13 cellular contexts compared by ENCODE assay signal in genomic region chr14:21100931-21101330, GRCh38. TPM values are rescaled to one million over a fixed set of nuclear protein-coding genes. Genes with fewer than 3 reads are reported as not detected.
DNase-seq lines count a peak whose midpoint lies in the region; ATAC-seq and TF ChIP-seq lines count a peak whose summit lies in the region.
"Had no signal": no experiment of that assay in that cellular context is flagged by ENCODE, and none has a peak within 500 bp of the region (broad histone marks: within the 10 kb centered on the region; RNA-seq: fewer than 3 reads in every experiment).

TSS of gene TMEM253 (plus strand) at chr14:21101066. CDS start at chr14:21101344, 278 bp downstream.

- peak within 1 kb of the TSS; percentile 93 for H3K4me3 Mint-ChIP-seq in activated CD8-positive, alpha-beta T cell treated with anti-CD3 and anti-CD28 coated beads, Interleukin-2, amount 10 ng/mL, durations not matched to agents 7 days and 5 days
- no peak within 1 kb of the TSS for H3K4me3 Mint-ChIP-seq in activated CD8-positive, alpha-beta T cell treated with anti-CD3 and anti-CD28 coated beads for 36 hours
- H3K4me3 Mint-ChIP-seq in glutamatergic neuron (ENCODE audit: unreplicated experiment) = peak within 1 kb of the TSS; percentile 99
- H3K4me3 Mint-ChIP-seq in stimulated activated naive B cell treated with anti-CD40 and anti-IgM and Interleukin-4, amounts not matched to agents 10 μg/mL and 1 μg/mL and 100 μg/mL, for 72 hours = no peak within 1 kb of the TSS

- peak within 1 kb of the TSS; percentile 82 for H3K27ac ChIP-seq in RWPE2 (ENCODE audit: poor library complexity, severe bottlenecking)
- H3K27ac ChIP-seq in A673 (ENCODE audit: low read depth, low read length, poor library complexity, severe bottlenecking) = no peak within 1 kb of the TSS

- CTCF ChIA-PET in activated CD8-positive, alpha-beta T cell treated with anti-CD3 and anti-CD28 coated beads, Interleukin-2, amount 10 ng/mL, durations not matched to agents 7 days and 5 days (lab: Charles Lee) = interaction anchor here (1.5 to 10.7 kb wide), 6 partner anchors 7 to 130 kb away, joined by 3 to 225 read pairs (median 128); partner anchors contain the start of gene ARHGEF40
- CTCF ChIA-PET in activated CD8-positive, alpha-beta T cell treated with anti-CD3 and anti-CD28 coated beads for 36 hours (lab: Charles Lee) = interaction anchor here (0.8 to 13.2 kb wide), 7 partner anchors 7 to 130 kb away, joined by 3 to 267 read pairs (median 105); no protein-coding TSS in a partner anchor
- CTCF ChIA-PET in A673 (lab: Charles Lee) = interaction anchor here (1.4 to 2.9 kb wide), 3 partner anchors 9 to 86 kb away, joined by 3 to 8 read pairs (median 4); no protein-coding TSS in a partner anchor

- H3K9me3 Mint-ChIP-seq in activated CD8-positive, alpha-beta T cell treated with anti-CD3 and anti-CD28 coated beads, Interleukin-2, amount 10 ng/mL, durations not matched to agents 7 days and 5 days (ENCODE audit: insufficient read depth) = no peaks in the 10 kb centered on the region
- H3K9me3 Mint-ChIP-seq in activated CD8-positive, alpha-beta T cell treated with anti-CD3 and anti-CD28 coated beads for 36 hours = no peaks in the 10 kb centered on the region
- H3K9me3 Mint-ChIP-seq in glutamatergic neuron (ENCODE audit: unreplicated experiment) = peaks cover 27% of the 10 kb centered on the region
- no peaks in the 10 kb centered on the region for H3K9me3 Mint-ChIP-seq in stimulated activated naive B cell treated with anti-CD40 and anti-IgM and Interleukin-4, amounts not matched to agents 10 μg/mL and 1 μg/mL and 100 μg/mL, for 72 hours
- H3K9me3 Mint-ChIP-seq: activated naive CD4-positive, alpha-beta T cell treated with anti-CD3 and anti-CD28 coated beads, Interleukin-2, amount 50 U/mL, for 24 hours had no signal

- no peak for TF ChIP-seq CTCF in activated CD8-positive, alpha-beta T cell treated with anti-CD3 and anti-CD28 coated beads for 36 hours (IDR thresholded peaks at IDR 0.05)
- no peak for TF ChIP-seq CTCF in RWPE2 (IDR thresholded peaks at IDR 0.05; ENCODE audit: poor library complexity, severe bottlenecking)
- TF ChIP-seq CTCF in glutamatergic neuron (IDR thresholded peaks at IDR 0.05; ENCODE audit: partially characterized antibody, unreplicated experiment) = no peak
- TF ChIP-seq CTCF in A673 (conservative IDR thresholded peaks at IDR 0.05; ENCODE audit: low read depth, low read length) = no peak

- in situ Hi-C loops in HAP-1 (cut with MboI; ENCODE audit: low sequenced_read_pairs) = loop anchor here (5.0 kb wide), 1 partner anchor 79 kb away; no protein-coding TSS in a partner anchor

- BruUV-seq in A673 (replicated peaks; lab: Mats Ljungman, UMichigan) = no TSS peak

- H3K27ac Mint-ChIP-seq in activated CD8-positive, alpha-beta T cell treated with anti-CD3 and anti-CD28 coated beads, Interleukin-2, amount 10 ng/mL, durations not matched to agents 7 days and 5 days = no peak within 1 kb of the TSS
- H3K27ac Mint-ChIP-seq in activated CD8-positive, alpha-beta T cell treated with anti-CD3 and anti-CD28 coated beads for 36 hours = no peak within 1 kb of the TSS
- H3K27ac Mint-ChIP-seq in glutamatergic neuron (ENCODE audit: unreplicated experiment) = peak within 1 kb of the TSS; percentile 91
- peak within 1 kb of the TSS; percentile 21 for H3K27ac Mint-ChIP-seq in stimulated activated naive B cell treated with anti-CD40 and anti-IgM and Interleukin-4, amounts not matched to agents 10 μg/mL and 1 μg/mL and 100 μg/mL, for 72 hours

- H3K4me1 ChIP-seq in RWPE2 (ENCODE audit: insufficient read depth, poor library complexity, severe bottlenecking) (peaks cover 31% of the 10 kb centered on the region), A673 (ENCODE audit: insufficient read depth, low read length, poor library complexity, severe bottlenecking) (peaks cover 35% of the 10 kb centered on the region), HAP-1 (peaks cover 34% of the 10 kb centered on the region)

- H3K36me3 ChIP-seq in RWPE2 (ENCODE audit: low read depth) = no peaks in the 10 kb centered on the region
- no peaks in the 10 kb centered on the region for H3K36me3 ChIP-seq in A673 (ENCODE audit: insufficient read depth, low read length, poor library complexity, severe bottlenecking)
- no peaks in the 10 kb centered on the region for H3K36me3 ChIP-seq in HAP-1 (replicated peaks)
- H3K36me3 ChIP-seq: heart left ventricle had no signal

- POLR2A ChIA-PET in activated CD8-positive, alpha-beta T cell treated with anti-CD3 and anti-CD28 coated beads, Interleukin-2, amount 10 ng/mL, durations not matched to agents 7 days and 5 days (lab: Charles Lee) = no interaction called here
- POLR2A ChIA-PET in activated CD8-positive, alpha-beta T cell treated with anti-CD3 and anti-CD28 coated beads for 36 hours (lab: Charles Lee) = interaction anchor here (1.0 to 4.7 kb wide), 3 partner anchors 8 to 645 kb away, joined by 3 to 30 read pairs (median 7); partner anchors contain the start of gene APEX1
- POLR2A ChIA-PET in A673 (lab: Charles Lee; ENCODE audit: low non-redundant PET) = no interaction called here

- no peak for DNase-seq in activated CD8-positive, alpha-beta T cell treated with anti-CD3 and anti-CD28 coated beads, Interleukin-2, amount 10 ng/mL, durations not matched to agents 7 days and 5 days
- DNase-seq in activated CD8-positive, alpha-beta T cell treated with anti-CD3 and anti-CD28 coated beads for 36 hours = no peak
- DNase-seq in RWPE2 (ENCODE audit: low spot score) = no peak
- DNase-seq in glutamatergic neuron = no peak
- DNase-seq in stimulated activated naive B cell treated with anti-CD40 and anti-IgM and Interleukin-4, amounts not matched to agents 10 μg/mL and 1 μg/mL and 100 μg/mL, for 72 hours = no peak
- no peak for DNase-seq in NCI-H1417 (lab: John Stamatoyannopoulos, UW)
- DNase-seq in A673 (ENCODE audit: low spot score) = no peak
- no peak for DNase-seq in HAP-1 (ENCODE audit: low spot score in 2 of 2)
- DNase-seq: activated CD4-positive, CD25-positive, alpha-beta regulatory T cell; effector CD8-positive, alpha-beta T cell; GDM1; heart left ventricle had no signal

- H3K27me3 Mint-ChIP-seq in activated CD8-positive, alpha-beta T cell treated with anti-CD3 and anti-CD28 coated beads, Interleukin-2, amount 10 ng/mL, durations not matched to agents 7 days and 5 days (ENCODE audit: low read depth) = peaks cover 33% of the 10 kb centered on the region
- no peaks in the 10 kb centered on the region for H3K27me3 Mint-ChIP-seq in activated CD8-positive, alpha-beta T cell treated with anti-CD3 and anti-CD28 coated beads for 36 hours
- peaks cover 22% of the 10 kb centered on the region for H3K27me3 Mint-ChIP-seq in glutamatergic neuron (ENCODE audit: unreplicated experiment)
- H3K27me3 Mint-ChIP-seq in stimulated activated naive B cell treated with anti-CD40 and anti-IgM and Interleukin-4, amounts not matched to agents 10 μg/mL and 1 μg/mL and 100 μg/mL, for 72 hours = peaks cover 7 to 25% of the 10 kb centered on the region in 2 donors
- H3K27me3 Mint-ChIP-seq: activated naive CD4-positive, alpha-beta T cell treated with anti-CD3 and anti-CD28 coated beads, Interleukin-2, amount 50 U/mL, for 24 hours had no signal

- H3K27me3 ChIP-seq in RWPE2 (ENCODE audit: insufficient read depth, poor library complexity, severe bottlenecking) (no peaks in the 10 kb centered on the region), A673 (replicated peaks; ENCODE audit: insufficient read depth, low read depth, low read length, poor library complexity) (no peaks in the 10 kb centered on the region), HAP-1 (ENCODE audit: low read depth) (no peaks in the 10 kb centered on the region)
- H3K27me3 ChIP-seq: heart left ventricle had no signal

- no peaks in the 10 kb centered on the region for H3K9me3 ChIP-seq in RWPE2 (ENCODE audit: severe bottlenecking)
- H3K9me3 ChIP-seq in A673 (ENCODE audit: low read depth, low read length, poor library complexity, severe bottlenecking) = no peaks in the 10 kb centered on the region
- no peaks in the 10 kb centered on the region for H3K9me3 ChIP-seq in HAP-1
- H3K9me3 ChIP-seq: heart left ventricle had no signal

- H3K4me1 Mint-ChIP-seq in activated CD8-positive, alpha-beta T cell treated with anti-CD3 and anti-CD28 coated beads, Interleukin-2, amount 10 ng/mL, durations not matched to agents 7 days and 5 days (ENCODE audit: low read depth) = peaks cover 38% of the 10 kb centered on the region
- H3K4me1 Mint-ChIP-seq in activated CD8-positive, alpha-beta T cell treated with anti-CD3 and anti-CD28 coated beads for 36 hours (ENCODE audit: low read depth) = peaks cover 36% of the 10 kb centered on the region
- H3K4me1 Mint-ChIP-seq in glutamatergic neuron (ENCODE audit: low read depth, unreplicated experiment) = peaks cover 37% of the 10 kb centered on the region
- H3K4me1 Mint-ChIP-seq in stimulated activated naive B cell treated with anti-CD40 and anti-IgM and Interleukin-4, amounts not matched to agents 10 μg/mL and 1 μg/mL and 100 μg/mL, for 72 hours = peaks cover 25 to 38% of the 10 kb centered on the region in 2 donors

- intact Hi-C loops in activated CD8-positive, alpha-beta T cell treated with anti-CD3 and anti-CD28 coated beads for 36 hours (cut with micrococcal nuclease) = no loop called here
- intact Hi-C loops in A673 (cut with micrococcal nuclease; ENCODE audit: unreplicated experiment) = no loop called here

- H3K36me3 Mint-ChIP-seq in activated CD8-positive, alpha-beta T cell treated with anti-CD3 and anti-CD28 coated beads, Interleukin-2, amount 10 ng/mL, durations not matched to agents 7 days and 5 days (ENCODE audit: low read depth) = no peaks in the 10 kb centered on the region
- H3K36me3 Mint-ChIP-seq in activated CD8-positive, alpha-beta T cell treated with anti-CD3 and anti-CD28 coated beads for 36 hours (ENCODE audit: low read depth) = no peaks in the 10 kb centered on the region
- peaks cover 3% of the 10 kb centered on the region for H3K36me3 Mint-ChIP-seq in glutamatergic neuron (ENCODE audit: unreplicated experiment)
- H3K36me3 Mint-ChIP-seq in stimulated activated naive B cell treated with anti-CD40 and anti-IgM and Interleukin-4, amounts not matched to agents 10 μg/mL and 1 μg/mL and 100 μg/mL, for 72 hours = no peaks in the 10 kb centered on the region
- H3K36me3 Mint-ChIP-seq: activated naive CD4-positive, alpha-beta T cell treated with anti-CD3 and anti-CD28 coated beads, Interleukin-2, amount 50 U/mL, for 24 hours had no signal

- H3K4me3 ChIP-seq in RWPE2 (ENCODE audit: severe bottlenecking) = no peak within 1 kb of the TSS
- no peak within 1 kb of the TSS for H3K4me3 ChIP-seq in A673 (ENCODE audit: low read depth, low read length, poor library complexity, severe bottlenecking)
- H3K4me3 ChIP-seq in HAP-1 = no peak within 1 kb of the TSS

- no peak for ATAC-seq in activated CD8-positive, alpha-beta T cell treated with anti-CD3 and anti-CD28 coated beads, Interleukin-2, amount 10 ng/mL, durations not matched to agents 7 days and 5 days
- ATAC-seq in activated CD8-positive, alpha-beta T cell treated with anti-CD3 and anti-CD28 coated beads for 36 hours = no peak
- no peak for ATAC-seq in RWPE2 (ENCODE audit: low read depth)
- no peak for ATAC-seq in stimulated activated naive B cell treated with anti-CD40 and anti-IgM and Interleukin-4, amounts not matched to agents 10 μg/mL and 1 μg/mL and 100 μg/mL, for 72 hours (replicated peaks)
- ATAC-seq: heart left ventricle had no signal

RNA-seq across cellular contexts. Expression of gene TMEM253, which starts in this region (rescaled TPM):
- total RNA-seq in activated CD8-positive, alpha-beta T cell treated with anti-CD3 and anti-CD28 coated beads, Interleukin-2, amount 10 ng/mL, durations not matched to agents 7 days and 5 days = not detected
- not detected for total RNA-seq in activated CD8-positive, alpha-beta T cell treated with anti-CD3 and anti-CD28 coated beads for 36 hours
- total RNA-seq in glutamatergic neuron (ENCODE audit: unreplicated experiment) = 0.64 TPM
- 0.48 and 0.49 TPM in 2 replicates for total RNA-seq in A673 (2021)

Comparison
In these comparisons a context has a peak if more than half of its experiments do, and no peak if none do; other contexts are left out.
1. H3K4me3 Mint-ChIP-seq: peak in activated CD8-positive, alpha-beta T cell treated with anti-CD3 and anti-CD28 coated beads, Interleukin-2, amount 10 ng/mL, durations not matched to agents 7 days and 5 days (single experiment) and glutamatergic neuron (single experiment); none in activated CD8-positive, alpha-beta T cell treated with anti-CD3 and anti-CD28 coated beads for 36 hours (single experiment) and stimulated activated naive B cell treated with anti-CD40 and anti-IgM and Interleukin-4, amounts not matched to agents 10 μg/mL and 1 μg/mL and 100 μg/mL, for 72 hours (0 of 2).
2. H3K27ac Mint-ChIP-seq: peak in glutamatergic neuron (single experiment) and stimulated activated naive B cell treated with anti-CD40 and anti-IgM and Interleukin-4, amounts not matched to agents 10 μg/mL and 1 μg/mL and 100 μg/mL, for 72 hours (single experiment); none in activated CD8-positive, alpha-beta T cell treated with anti-CD3 and anti-CD28 coated beads, Interleukin-2, amount 10 ng/mL, durations not matched to agents 7 days and 5 days (single experiment) and activated CD8-positive, alpha-beta T cell treated with anti-CD3 and anti-CD28 coated beads for 36 hours (single experiment).